In genomic region chr11:115398333-115398732, GRCh38 we compare ENCODE assay signal across 20 cellular contexts.
DNase-seq lines count a peak whose midpoint lies in the region; ATAC-seq, FAIRE-seq and TF ChIP-seq lines count a peak whose summit lies in the region.
"Had no signal": no experiment of that assay in that cellular context is flagged by ENCODE, and none has a peak within 500 bp of the region (broad histone marks: within the 10 kb centered on the region; RNA-seq: fewer than 3 reads in every experiment).

No MANE protein-coding gene starts in this region.

- no peak overlapping the region for H2BK12ac ChIP-seq in mesenchymal stem cell (ENCODE audit: low read length in 2 of 2)

- H3K36me3 ChIP-seq in HepG2 (replicated peaks in 1 of 2; ENCODE audit: control insufficient read depth in 1 of 2, insufficient read depth in 2 of 2, low read length in 2 of 2) (peaks cover 3 to 17% of the 10 kb centered on the region in 2 experiments; a peak in 2 of 5 replicates), right lobe of liver (no peaks in the 10 kb centered on the region), mesenchymal stem cell (ENCODE audit: control insufficient read depth in 1 of 2, insufficient read depth in 2 of 2, low read depth in 1 of 2, low read length in 2 of 2) (no peaks in the 10 kb centered on the region)
- H3K36me3 ChIP-seq: BLaER1, HAP-1 had no signal

- intact Hi-C loops in HepG2 (cut with micrococcal nuclease; ENCODE audit: unreplicated experiment): no loop called here
- intact Hi-C loops in right lobe of liver (cut with DNase I): no loop called here

- H3K4me2 ChIP-seq in HepG2 (ENCODE audit: low read depth, low read length): no peak overlapping the region
- H3K4me2 ChIP-seq in mesenchymal stem cell (ENCODE audit: low read length, poor library complexity, severe bottlenecking): no peak overlapping the region
- H3K4me2 ChIP-seq: BLaER1 had no signal

- H2BK5ac ChIP-seq in mesenchymal stem cell (ENCODE audit: low read depth, low read length, poor library complexity, severe bottlenecking): no peak overlapping the region

- ATAC-seq in HepG2 (no peak), right lobe of liver (no peak)
- ATAC-seq: CD8-positive, alpha-beta T cell had no signal

- H4K20me1 ChIP-seq in HepG2 (ENCODE audit: insufficient read depth, low read length): no peaks in the 10 kb centered on the region
- H4K20me1 ChIP-seq: BLaER1 had no signal

- H3K27ac ChIP-seq in HepG2 (ENCODE audit: extremely low read length, insufficient read depth, low read length): no peak overlapping the region
- H3K27ac ChIP-seq in right lobe of liver: no peak overlapping the region
- H3K27ac ChIP-seq in mesenchymal stem cell (ENCODE audit: low read length, poor library complexity, severe bottlenecking): no peak overlapping the region
- H3K27ac ChIP-seq: BLaER1, C4-2B had no signal

- TSS peak; percentile 23 for BruUV-seq in HepG2 (replicated peaks; lab: Mats Ljungman, UMichigan)

- no peak overlapping the region for H3K4ac ChIP-seq in mesenchymal stem cell (ENCODE audit: low read depth in 1 of 2, low read length in 2 of 2)

- H2AK5ac ChIP-seq in mesenchymal stem cell (ENCODE audit: low read length, severe bottlenecking): no peak overlapping the region

- H3K18ac ChIP-seq in mesenchymal stem cell (ENCODE audit: low read depth in 1 of 2, low read length in 2 of 2): no peak overlapping the region

- in situ Hi-C loops in HepG2 (cut with HindIII; ENCODE audit: extremely low pct_ligation_motif_present, low pct_unique_long_range_greater_than_20kb): no loop called here

- no peaks in the 10 kb centered on the region for H3K27me3 ChIP-seq in HepG2 (ENCODE audit: control insufficient read depth in 1 of 2, insufficient read depth in 2 of 2, low read length in 2 of 2)
- H3K27me3 ChIP-seq in right lobe of liver: no peaks in the 10 kb centered on the region
- no peaks in the 10 kb centered on the region for H3K27me3 ChIP-seq in mesenchymal stem cell (ENCODE audit: control insufficient read depth in 1 of 2, insufficient read depth in 1 of 2, low read length in 2 of 2)
- H3K27me3 ChIP-seq: BLaER1 had no signal

- peaks cover 15% of the 10 kb centered on the region for H3K79me1 ChIP-seq in mesenchymal stem cell (replicated peaks; ENCODE audit: low read length, poor library complexity, severe bottlenecking)

- POLR2A ChIA-PET in HepG2 (lab: Yijun Ruan, JAX): no interaction called here

- H3K4me3 ChIP-seq in HepG2 (replicated peaks in 1 of 3; ENCODE audit: insufficient read depth in 1 of 3, low read depth in 2 of 3, low read length in 3 of 3): no peak overlapping the region
- no peak overlapping the region for H3K4me3 ChIP-seq in right lobe of liver
- no peak overlapping the region for H3K4me3 ChIP-seq in mesenchymal stem cell (ENCODE audit: insufficient read depth in 1 of 2, low read depth in 1 of 2, low read length in 2 of 2)
- H3K4me3 ChIP-seq: BLaER1, HAP-1 had no signal

- H4K8ac ChIP-seq in mesenchymal stem cell (ENCODE audit: low read length): no peak overlapping the region

- no peak for TF ChIP-seq CTCF in HepG2 (CRISPR knock-in tag; IDR thresholded peaks at IDR 0.05)
- no peak for TF ChIP-seq CTCF in right lobe of liver (IDR thresholded peaks at IDR 0.05)

- FAIRE-seq in HepG2 (lab: Jason Lieb, UNC) (no peak), endometrium (lab: Jason Lieb, UNC) (peak; percentile 97)
- FAIRE-seq: G401.6, GM12892, H54 had no signal

- no peak overlapping the region for H3K23ac ChIP-seq in mesenchymal stem cell (ENCODE audit: low read length in 2 of 2)

- no peak for TF ChIP-seq POLR2A in HepG2 (IDR thresholded peaks at IDR 0.05; ENCODE audit: insufficient read depth in 1 of 2, low read depth in 2 of 2, low read length in 2 of 2)
- no peak for TF ChIP-seq POLR2A in right lobe of liver (IDR thresholded peaks at IDR 0.05)

- no peak for TF ChIP-seq EP300 in HepG2 (IDR thresholded peaks at IDR 0.05; ENCODE audit: low read depth in 2 of 2, low read length in 2 of 2)
- TF ChIP-seq EP300 in HepG2 (CRISPR knock-in tag; IDR thresholded peaks at IDR 0.05; ENCODE audit: borderline replicate concordance): no peak

- WGBS in HepG2 (ENCODE audit: low lambda C conversion rate): 94% methylated on average over 1 of the region's 1 CpG
- 75% methylated on average over 1 of the region's 1 CpG for WGBS in right lobe of liver (ENCODE audit: insufficient coverage, low coverage, low lambda C conversion rate, missing lambda C conversion rate)
- 33% methylated on average over 1 of the region's 1 CpG for WGBS in mesenchymal stem cell

- DNase-seq in HepG2 (ENCODE audit: low spot score) (no peak), right lobe of liver (no peak), mesenchymal stem cell (peak; percentile 15), NCI-H82 (lab: John Stamatoyannopoulos, UW) (no peak), AG20443 (ENCODE audit: low spot score) (no peak)
- DNase-seq: 8988T; Caco-2; CD4-positive, CD25-positive, alpha-beta regulatory T cell; CD8-positive, alpha-beta T cell; DMS53; DMS79 treated with DMSO at 0.1 percent for 48 hours; GOT3; HFFc6 had no signal

- H3K9me3 ChIP-seq in HepG2 (ENCODE audit: low read length) (no peaks in the 10 kb centered on the region), right lobe of liver (no peaks in the 10 kb centered on the region), mesenchymal stem cell (ENCODE audit: control insufficient read depth, low read length) (no peaks in the 10 kb centered on the region)
- H3K9me3 ChIP-seq: BLaER1, Caco-2, HAP-1 had no signal

- no peak overlapping the region for H3K14ac ChIP-seq in mesenchymal stem cell (ENCODE audit: low read length in 2 of 2)

- H3K79me2 ChIP-seq in HepG2 (ENCODE audit: insufficient read depth, low read length): peaks cover 12% of the 10 kb centered on the region

- H2AFZ ChIP-seq in HepG2 (ENCODE audit: low read length) (no peak overlapping the region), mesenchymal stem cell (ENCODE audit: low read depth, low read length) (no peak overlapping the region)

- H2BK15ac ChIP-seq in mesenchymal stem cell (ENCODE audit: low read depth, poor library complexity, severe bottlenecking): no peak overlapping the region

- H4K91ac ChIP-seq in mesenchymal stem cell (ENCODE audit: low read length): no peak overlapping the region

- H2BK120ac ChIP-seq in mesenchymal stem cell (ENCODE audit: low read depth, low read length): no peak overlapping the region

- TF ChIP-seq RAD21 in HepG2 (CRISPR knock-in tag; IDR thresholded peaks at IDR 0.05): no peak

- CTCF ChIA-PET in HepG2 (lab: Yijun Ruan, JAX; ENCODE audit: low intra/inter-chr PET ratio, low total read pairs): no interaction called here

- H3K9ac ChIP-seq in HepG2 (ENCODE audit: insufficient read depth, low read depth, low read length) (no peak overlapping the region), mesenchymal stem cell (ENCODE audit: low read length) (no peak overlapping the region)
- H3K9ac ChIP-seq: BLaER1 had no signal

- peaks cover 7% of the 10 kb centered on the region; the same call in 1 of the 2 replicates for H3K4me1 ChIP-seq in HepG2 (ENCODE audit: insufficient read depth, low read length)
- no peaks in the 10 kb centered on the region for H3K4me1 ChIP-seq in right lobe of liver
- no peaks in the 10 kb centered on the region for H3K4me1 ChIP-seq in mesenchymal stem cell (ENCODE audit: control insufficient read depth, insufficient read depth, low read depth, low read length)
- H3K4me1 ChIP-seq: BLaER1, Caco-2, HAP-1 had no signal

TF ChIP-seq in HepG2, 621 proteins besides CTCF, POLR2A, EP300 and RAD21 (continues in another document):
- TF ChIP-seq TCF7L2 (IDR thresholded peaks at IDR 0.05; ENCODE audit: low read depth, low read length) (no peak), PAXIP1 (CRISPR knock-in tag; conservative IDR thresholded peaks at IDR 0.05) (no peak), ZBTB2 (CRISPR knock-in tag; IDR thresholded peaks at IDR 0.05; ENCODE audit: low read depth) (no peak), MED13 (CRISPR knock-in tag; IDR thresholded peaks at IDR 0.05) (no peak), MXI1 (IDR thresholded peaks at IDR 0.05; ENCODE audit: borderline replicate concordance, low read depth, low read length) (no peak)
